21 cellular contexts compared by ENCODE assay signal in genomic region chr16:68466174-68466573, GRCh38. TPM values are rescaled to one million over a fixed set of nuclear protein-coding genes. Genes with fewer than 3 reads are reported as not detected.
A peak's percentile ranks its signal among the peaks of the same experiment; 100 is the strongest.
DNase-seq lines count a peak whose midpoint lies in the region; ATAC-seq and TF ChIP-seq lines count a peak whose summit lies in the region.
"Had no signal": no experiment of that assay in that cellular context is flagged by ENCODE, and none has a peak within 500 bp of the region (broad histone marks: within the 10 kb centered on the region; RNA-seq: fewer than 3 reads in every experiment).

No MANE protein-coding gene starts in this region.

- intact Hi-C loops in PC-9 (cut with micrococcal nuclease; ENCODE audit: unreplicated experiment), result no loop called here

- CTCF ChIA-PET in PC-9 (lab: Charles Lee), result interaction anchor here (0.5 kb wide), 1 partner anchor 99 kb away, joined by 3 read pairs; no protein-coding TSS in a partner anchor

- no peaks in the 10 kb centered on the region for H3K9me3 ChIP-seq in PC-9 (ENCODE audit: insufficient read depth, low read depth)
- H3K9me3 ChIP-seq: A549, HAP-1 had no signal

- POLR2A ChIA-PET in PC-9 (lab: Charles Lee; ENCODE audit: unreplicated experiment), result no interaction called here

- H2AFZ ChIP-seq in PC-9, result no peak overlapping the region

- DNase-seq in NOMO-1 treated with DMSO at 0.1 percent for 48 hours (lab: John Stamatoyannopoulos, UW; ENCODE audit: unreplicated experiment) (peak; percentile 5), NOMO-1 treated with dmso at 0.1 percent for 144 hours (lab: John Stamatoyannopoulos, UW; ENCODE audit: unreplicated experiment) (no peak), MV-4-11 (lab: John Stamatoyannopoulos, UW) (peak; percentile 20), PC-9 (peak in 1 of 2 experiments; percentile 50), left lobe of liver (ENCODE audit: low spot score) (no peak)
- no peak for DNase-seq in T-helper 2 cell treated with Interferon-gamma antibody and Interleukin-4, amounts not matched to agents 5 μg/mL and 100 μg/mL, for 36 hours (ENCODE audit: low spot score)
- DNase-seq in activated naive CD4-positive, alpha-beta T cell treated with anti-CD3 and anti-CD28 coated beads, Interleukin-2, amount 50 U/mL, for 72 hours (ENCODE audit: low spot score in 2 of 2), result no peak
- DNase-seq: 8988T; ACHN; AML-193; C1 segment of cervical spinal cord; Calu3; CD4-positive, alpha-beta memory T cell; COR-L47; DMS53; DMS79 treated with DMSO at 0.1 percent for 48 hours; GF-D8; GOT3; HFFc6 had no signal

- no peaks in the 10 kb centered on the region for H3K79me2 ChIP-seq in PC-9 (ENCODE audit: low read depth)

- H3K4me3 Mint-ChIP-seq in T-helper 2 cell treated with Interferon-gamma antibody and Interleukin-4, amounts not matched to agents 5 μg/mL and 100 μg/mL, for 36 hours, result no peak overlapping the region
- H3K4me3 Mint-ChIP-seq: CD4-positive, alpha-beta memory T cell; HFFc6 had no signal

- no peaks in the 10 kb centered on the region for H3K36me3 Mint-ChIP-seq in T-helper 2 cell treated with Interferon-gamma antibody and Interleukin-4, amounts not matched to agents 5 μg/mL and 100 μg/mL, for 36 hours (ENCODE audit: low read depth)
- no peaks in the 10 kb centered on the region for H3K36me3 Mint-ChIP-seq in activated naive CD4-positive, alpha-beta T cell treated with anti-CD3 and anti-CD28 coated beads, Interleukin-2, amount 50 U/mL, for 72 hours

- no peak for TF ChIP-seq CTCF in PC-9 (conservative IDR thresholded peaks at IDR 0.05)

- H3K4me1 ChIP-seq in PC-9 (replicated peaks; ENCODE audit: insufficient read depth), result peaks cover 19% of the 10 kb centered on the region
- H3K4me1 ChIP-seq: A549, HAP-1 had no signal

- no TSS peak for BruUV-seq in PC-9 (replicated peaks; lab: Mats Ljungman, UMichigan)

- peak overlapping the region; percentile 3; the same call in 1 of the 2 replicates for H3K4me2 ChIP-seq in PC-9
- H3K4me2 ChIP-seq: A549 had no signal

- no peaks in the 10 kb centered on the region for H3K9me2 ChIP-seq in PC-9 (ENCODE audit: insufficient read depth)

- H3K36me3 ChIP-seq in PC-9 (ENCODE audit: low read depth), result no peaks in the 10 kb centered on the region
- H3K36me3 ChIP-seq: HAP-1 had no signal

- no peaks in the 10 kb centered on the region for H4K20me1 ChIP-seq in PC-9 (ENCODE audit: insufficient read depth)

- no peak overlapping the region for H3K27ac ChIP-seq in PC-9
- H3K27ac ChIP-seq: A549 had no signal

- no peaks in the 10 kb centered on the region for H3F3A ChIP-seq in PC-9 (ENCODE audit: insufficient read depth, low read depth)

- no peaks in the 10 kb centered on the region for H3K9me3 Mint-ChIP-seq in T-helper 2 cell treated with Interferon-gamma antibody and Interleukin-4, amounts not matched to agents 5 μg/mL and 100 μg/mL, for 36 hours
- H3K9me3 Mint-ChIP-seq in activated naive CD4-positive, alpha-beta T cell treated with anti-CD3 and anti-CD28 coated beads, Interleukin-2, amount 50 U/mL, for 72 hours, result no peaks in the 10 kb centered on the region
- H3K9me3 Mint-ChIP-seq: HFFc6 had no signal

- H3K27me3 ChIP-seq in PC-9 (ENCODE audit: insufficient read depth, low read depth), result no peaks in the 10 kb centered on the region

- ATAC-seq in left lobe of liver, result peak; percentile 55
- ATAC-seq in activated naive CD4-positive, alpha-beta T cell treated with anti-CD3 and anti-CD28 coated beads, Interleukin-2, amount 50 U/mL, for 72 hours, result no peak
- ATAC-seq: A549 had no signal

- H3K27ac Mint-ChIP-seq in T-helper 2 cell treated with Interferon-gamma antibody and Interleukin-4, amounts not matched to agents 5 μg/mL and 100 μg/mL, for 36 hours, result no peak overlapping the region
- H3K27ac Mint-ChIP-seq in activated naive CD4-positive, alpha-beta T cell treated with anti-CD3 and anti-CD28 coated beads, Interleukin-2, amount 50 U/mL, for 72 hours, result no peak overlapping the region
- H3K27ac Mint-ChIP-seq: CD4-positive, alpha-beta memory T cell; HFFc6 had no signal

- no peak overlapping the region for H3K4me3 ChIP-seq in PC-9
- H3K4me3 ChIP-seq: A549, HAP-1 had no signal

- H3K4me1 Mint-ChIP-seq in T-helper 2 cell treated with Interferon-gamma antibody and Interleukin-4, amounts not matched to agents 5 μg/mL and 100 μg/mL, for 36 hours (ENCODE audit: low read depth), result peaks cover 24% of the 10 kb centered on the region

- H3K27me3 Mint-ChIP-seq in T-helper 2 cell treated with Interferon-gamma antibody and Interleukin-4, amounts not matched to agents 5 μg/mL and 100 μg/mL, for 36 hours (ENCODE audit: low read depth), result peaks cover 15% of the 10 kb centered on the region

RNA-seq across cellular contexts. Expression of gene SMPD3, which starts 17.9 kb away (rescaled TPM):
- total RNA-seq in PC-9 (2021), result 0.30 and 0.94 TPM in 2 replicates
- 32.7 TPM for total RNA-seq in left lobe of liver
- 1 to 10 TPM in 1 of 2 donors, under 1 TPM in 1; 0.12 to 1.0 TPM for total RNA-seq in activated naive CD4-positive, alpha-beta T cell treated with anti-CD3 and anti-CD28 coated beads, Interleukin-2, amount 50 U/mL, for 72 hours

Comparison
In these comparisons a context has a peak if more than half of its experiments do, and no peak if none do; other contexts are left out.
1. DNase-seq: peak in NOMO-1 treated with DMSO at 0.1 percent for 48 hours (single experiment) and MV-4-11 (single experiment); none in NOMO-1 treated with dmso at 0.1 percent for 144 hours (single experiment), left lobe of liver (single experiment), T-helper 2 cell treated with Interferon-gamma antibody and Interleukin-4, amounts not matched to agents 5 μg/mL and 100 μg/mL, for 36 hours (single experiment) and activated naive CD4-positive, alpha-beta T cell treated with anti-CD3 and anti-CD28 coated beads, Interleukin-2, amount 50 U/mL, for 72 hours (0 of 2).
2. RNA of gene SMPD3, which starts 17.9 kb away (total RNA-seq): 32.7 TPM in left lobe of liver (single experiment); 0.12 to 1.0 TPM in activated naive CD4-positive, alpha-beta T cell treated with anti-CD3 and anti-CD28 coated beads, Interleukin-2, amount 50 U/mL, for 72 hours and 0.30 to 0.94 TPM in PC-9; every median in the first group is over 10 times any median in the second.